Comparison of ENCODE assay signal across 8 cellular contexts in the genomic region with DNA sequence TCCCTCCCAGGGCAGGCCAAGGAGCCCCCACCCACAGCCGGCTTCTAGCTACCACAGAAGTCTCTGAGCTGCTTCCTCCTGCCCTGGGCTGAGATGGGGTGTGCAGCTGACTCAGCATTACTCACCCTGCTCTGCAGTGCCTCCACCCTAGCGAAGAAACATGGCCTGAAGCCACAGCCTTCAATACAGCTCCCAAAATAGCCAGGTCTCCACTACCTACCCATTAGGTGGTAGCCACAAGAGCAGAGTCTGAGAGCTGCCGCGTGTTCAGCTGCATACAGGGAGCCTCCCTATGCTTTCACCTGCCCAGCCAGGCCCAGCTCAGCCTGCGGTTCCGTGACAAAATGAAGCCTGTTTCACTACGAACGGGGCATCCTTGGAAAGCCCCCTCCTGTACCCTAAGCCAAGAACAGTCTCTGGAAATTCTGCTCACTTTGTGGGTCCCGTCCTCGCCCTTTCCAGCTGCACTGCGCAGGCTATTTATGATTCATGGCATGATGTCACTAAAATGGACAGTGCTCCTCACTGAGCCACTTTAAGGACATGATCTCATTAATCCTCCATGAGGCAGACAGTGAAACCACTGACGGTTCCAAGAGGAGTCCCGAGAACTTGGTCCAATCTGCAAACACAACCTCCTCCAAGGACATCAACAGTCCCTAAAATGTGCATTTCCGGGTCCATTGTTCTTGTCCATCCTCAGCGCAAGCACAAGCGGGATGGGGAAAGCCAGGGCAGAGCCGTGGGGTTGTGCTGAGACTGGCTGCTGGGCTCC. TPM values are rescaled to one million over a fixed set of nuclear protein-coding genes. Genes with fewer than 3 reads are reported as not detected.
A peak's percentile ranks its signal among the peaks of the same experiment; 100 is the strongest.
DNase-seq lines count a peak whose midpoint lies in the region; ATAC-seq and TF ChIP-seq lines count a peak whose summit lies in the region.

No MANE protein-coding gene starts in this region.

- no peak for TF ChIP-seq CTCF in HL-60 (IDR thresholded peaks at IDR 0.05; ENCODE audit: insufficient read depth, low read length)
- TF ChIP-seq CTCF in colonic mucosa (IDR thresholded peaks at IDR 0.05), result no peak
- no peak for TF ChIP-seq CTCF in mucosa of descending colon (IDR thresholded peaks at IDR 0.05)

- H3K9me3 ChIP-seq in colonic mucosa, result no peaks in the 10 kb centered on the region
- no peaks in the 10 kb centered on the region for H3K9me3 ChIP-seq in mucosa of descending colon

- H3K4me1 ChIP-seq in colonic mucosa, result peaks cover 13% of the 10 kb centered on the region
- H3K4me1 ChIP-seq in mucosa of descending colon (ENCODE audit: low read depth), result peaks cover 44% of the 10 kb centered on the region

- DNase-seq in AG08395 (ENCODE audit: low spot score), result peak; percentile 95
- peak in 1 of 2 experiments; percentile 64 for DNase-seq in HL-60 (ENCODE audit: low read depth in 1 of 2, low spot score in 1 of 2)
- DNase-seq in activated CD4-positive, alpha-beta T cell treated with anti-CD3 and anti-CD28 coated beads, Interleukin-2, amount 50 U/mL, for 1 hour, result peak; percentile 72
- peak; percentile 60 for DNase-seq in colonic mucosa
- peak; percentile 64 to 83 (median 64) for DNase-seq in mucosa of descending colon
- peak; percentile 56 to 61 for DNase-seq in stimulated activated CD8-positive, alpha-beta memory T cell treated with anti-CD3 and anti-CD28 coated beads, Interleukin-7, amount 100 ng/mL, for 1 hour (ENCODE audit: low read depth in 2 of 2)
- DNase-seq in NCI-H446 (lab: John Stamatoyannopoulos, UW), result no peak

- peaks cover 19% of the 10 kb centered on the region for H3K36me3 ChIP-seq in colonic mucosa
- H3K36me3 ChIP-seq in mucosa of descending colon (ENCODE audit: low read depth), result no peaks in the 10 kb centered on the region

- intact Hi-C loops in colonic mucosa (cut with DNase I) (no loop called here), mucosa of descending colon (cut with DNase I, micrococcal nuclease) (no loop called here)

- H3K27ac ChIP-seq in HL-60 (replicated peaks) (0 out of 2 replicates have a peak overlapping the region, but pooled peaks have one; percentile 7), colonic mucosa (peak overlapping the region; percentile 53)

- H3K9ac ChIP-seq in colonic mucosa (ENCODE audit: low read depth in 2 of 2, low read length in 2 of 2), result peak overlapping the region in 1 of 2 donors; percentile 16

- no peak overlapping the region for H3K4me3 ChIP-seq in HL-60 (replicated peaks; ENCODE audit: insufficient read depth, low read length)
- no peak overlapping the region for H3K4me3 ChIP-seq in colonic mucosa
- no peak overlapping the region for H3K4me3 ChIP-seq in mucosa of descending colon

- H3K27me3 ChIP-seq in HL-60 (ENCODE audit: insufficient read depth, poor library complexity, severe bottlenecking) (no peaks in the 10 kb centered on the region), colonic mucosa (no peaks in the 10 kb centered on the region)

- ATAC-seq in GM19467 (IDR thresholded peaks at IDR 0.05; ENCODE audit: unreplicated experiment) (peak; percentile 59), mucosa of descending colon (peak; percentile 69)

RNA-seq across cellular contexts. Expression of a gene that starts 20.2 kb away (rescaled TPM):
- total RNA-seq in colonic mucosa, result 100 to 1,000 TPM; 437 to 476 TPM
- total RNA-seq in mucosa of descending colon, result 100 to 1,000 TPM; 366 to 467 (median 380) TPM

Comparison
In these comparisons a context has a peak if more than half of its experiments do, and no peak if none do; other contexts are left out.
1. DNase-seq: peak in AG08395 (single experiment), activated CD4-positive, alpha-beta T cell treated with anti-CD3 and anti-CD28 coated beads, Interleukin-2, amount 50 U/mL, for 1 hour (single experiment), colonic mucosa (single experiment), mucosa of descending colon (3 of 3) and stimulated activated CD8-positive, alpha-beta memory T cell treated with anti-CD3 and anti-CD28 coated beads, Interleukin-7, amount 100 ng/mL, for 1 hour (2 of 2); none in NCI-H446 (0 of 2).